22 cellular contexts compared by ENCODE assay signal in genomic region chr3:22620498-22620897, GRCh38.
DNase-seq lines count a peak whose midpoint lies in the region; ATAC-seq and TF ChIP-seq lines count a peak whose summit lies in the region.
"Had no signal": no experiment of that assay in that cellular context is flagged by ENCODE, and none has a peak within 500 bp of the region (broad histone marks: within the 10 kb centered on the region; RNA-seq: fewer than 3 reads in every experiment).

No MANE protein-coding gene starts in this region.

- no peaks in the 10 kb centered on the region for H3K27me3 ChIP-seq in MM.1S (replicated peaks; ENCODE audit: insufficient read depth, low read length)
- H3K27me3 ChIP-seq: BLaER1, MG63 had no signal

- no peaks in the 10 kb centered on the region for H3K4me1 ChIP-seq in MM.1S (ENCODE audit: low read length)
- H3K4me1 ChIP-seq: BLaER1 had no signal

- no peak overlapping the region for H2AFZ ChIP-seq in MM.1S (ENCODE audit: low read length)

- in situ Hi-C loops in GM13976 (cut with MboI; ENCODE audit: low sequenced_read_pairs, unreplicated experiment) = no loop called here

- H3K9me3 Mint-ChIP-seq in glutamatergic neuron (ENCODE audit: unreplicated experiment) = no peaks in the 10 kb centered on the region

- H3K27me3 Mint-ChIP-seq in glutamatergic neuron (ENCODE audit: unreplicated experiment) = peaks cover under 1% of the 10 kb centered on the region
- H3K27me3 Mint-ChIP-seq: CD4-positive, CD25-positive, alpha-beta regulatory T cell had no signal

- no peak for TF ChIP-seq CTCF in MM.1S (IDR thresholded peaks at IDR 0.05; ENCODE audit: low read length)
- TF ChIP-seq CTCF in epithelial cell of esophagus (IDR thresholded peaks at IDR 0.05; ENCODE audit: insufficient read depth, low read depth, low read length, missing control alignments) = no peak
- no peak for TF ChIP-seq CTCF in GM13976 (IDR thresholded peaks at IDR 0.05; ENCODE audit: borderline replicate concordance, control extremely low read depth, extremely low read depth, insufficient read depth, missing control alignments)
- no peak for TF ChIP-seq CTCF in glutamatergic neuron (IDR thresholded peaks at IDR 0.05; ENCODE audit: partially characterized antibody, unreplicated experiment)

- no peaks in the 10 kb centered on the region for H3K36me3 ChIP-seq in MM.1S (replicated peaks; ENCODE audit: insufficient read depth, low read length)
- H3K36me3 ChIP-seq: BLaER1, MG63 had no signal

- H3K4me3 ChIP-seq in MM.1S (ENCODE audit: low read length) (no peak overlapping the region), epithelial cell of esophagus (ENCODE audit: low read length) (no peak overlapping the region)
- H3K4me3 ChIP-seq: BLaER1, K562, MG63 had no signal

- H3K27ac ChIP-seq in MM.1S (ENCODE audit: low read length) = no peak overlapping the region
- H3K27ac ChIP-seq: BLaER1 had no signal

- H3K4me2 ChIP-seq in MM.1S (ENCODE audit: low read depth, low read length) = peak overlapping the region; percentile 66; the same call in 1 of the 2 replicates
- H3K4me2 ChIP-seq: BLaER1 had no signal

- H4K20me1 ChIP-seq in MM.1S (ENCODE audit: insufficient read depth, low read length) = no peaks in the 10 kb centered on the region
- H4K20me1 ChIP-seq: BLaER1 had no signal

- H3K9me3 ChIP-seq in MM.1S (replicated peaks; ENCODE audit: insufficient read depth, low read length) = no peaks in the 10 kb centered on the region
- H3K9me3 ChIP-seq: BLaER1, MG63 had no signal

- no peaks in the 10 kb centered on the region for H3F3A ChIP-seq in MM.1S (ENCODE audit: insufficient read depth, low read length)

- no peaks in the 10 kb centered on the region for H3K4me1 Mint-ChIP-seq in glutamatergic neuron (ENCODE audit: low read depth, unreplicated experiment)
- H3K4me1 Mint-ChIP-seq: CD4-positive, CD25-positive, alpha-beta regulatory T cell had no signal

- H3K79me2 ChIP-seq in MM.1S (ENCODE audit: low read length) = no peaks in the 10 kb centered on the region

- no peak overlapping the region for H3K9ac ChIP-seq in MM.1S (ENCODE audit: low read length)
- H3K9ac ChIP-seq: BLaER1 had no signal

- no peak overlapping the region for H3K27ac Mint-ChIP-seq in glutamatergic neuron (ENCODE audit: unreplicated experiment)
- H3K27ac Mint-ChIP-seq: CD4-positive, CD25-positive, alpha-beta regulatory T cell had no signal

- H3K9me2 ChIP-seq in MM.1S (replicated peaks; ENCODE audit: insufficient read depth, low read length) = no peaks in the 10 kb centered on the region

- H3K36me3 Mint-ChIP-seq in glutamatergic neuron (ENCODE audit: unreplicated experiment) = no peaks in the 10 kb centered on the region
- H3K36me3 Mint-ChIP-seq: CD4-positive, CD25-positive, alpha-beta regulatory T cell had no signal

- peak; percentile 30 for DNase-seq in HS-5 (ENCODE audit: low read depth)
- no peak for DNase-seq in MM.1S
- peak; percentile 35 for DNase-seq in epithelial cell of esophagus (ENCODE audit: low read depth)
- DNase-seq in kidney tubule cell (ENCODE audit: low spot score) = peak; percentile 32
- no peak for DNase-seq in NOMO-1 treated with dmso at 0.1 percent for 144 hours (lab: John Stamatoyannopoulos, UW; ENCODE audit: unreplicated experiment)
- no peak for DNase-seq in GM13976 (ENCODE audit: low spot score)
- DNase-seq in glutamatergic neuron = no peak
- DNase-seq: CD4-positive, CD25-positive, alpha-beta regulatory T cell; DMS153; DND-41; Kasumi-1; MG63; NCI-H1417; NCI-H1694; NCI-H2029 treated with DMSO at 0.1 percent for 48 hours; NCI-H2171; NCI-H748 treated with DMSO at 0.1 percent for 48 hours; RPMI8226; SHP77 had no signal

- H3K4me3 Mint-ChIP-seq in glutamatergic neuron (ENCODE audit: unreplicated experiment) = no peak overlapping the region
- H3K4me3 Mint-ChIP-seq: CD4-positive, CD25-positive, alpha-beta regulatory T cell had no signal

- no peak for ATAC-seq in GM19467 (IDR thresholded peaks at IDR 0.05; ENCODE audit: unreplicated experiment)
- ATAC-seq: K562 had no signal

Comparison
In these comparisons a context has a peak if more than half of its experiments do, and no peak if none do; other contexts are left out.
1. DNase-seq: peak in HS-5 (single experiment), epithelial cell of esophagus (single experiment) and kidney tubule cell (single experiment); none in MM.1S (single experiment), NOMO-1 treated with dmso at 0.1 percent for 144 hours (single experiment), GM13976 (single experiment) and glutamatergic neuron (single experiment).